Comparison of ENCODE assay signal across 1 cellular context in the genomic region with DNA sequence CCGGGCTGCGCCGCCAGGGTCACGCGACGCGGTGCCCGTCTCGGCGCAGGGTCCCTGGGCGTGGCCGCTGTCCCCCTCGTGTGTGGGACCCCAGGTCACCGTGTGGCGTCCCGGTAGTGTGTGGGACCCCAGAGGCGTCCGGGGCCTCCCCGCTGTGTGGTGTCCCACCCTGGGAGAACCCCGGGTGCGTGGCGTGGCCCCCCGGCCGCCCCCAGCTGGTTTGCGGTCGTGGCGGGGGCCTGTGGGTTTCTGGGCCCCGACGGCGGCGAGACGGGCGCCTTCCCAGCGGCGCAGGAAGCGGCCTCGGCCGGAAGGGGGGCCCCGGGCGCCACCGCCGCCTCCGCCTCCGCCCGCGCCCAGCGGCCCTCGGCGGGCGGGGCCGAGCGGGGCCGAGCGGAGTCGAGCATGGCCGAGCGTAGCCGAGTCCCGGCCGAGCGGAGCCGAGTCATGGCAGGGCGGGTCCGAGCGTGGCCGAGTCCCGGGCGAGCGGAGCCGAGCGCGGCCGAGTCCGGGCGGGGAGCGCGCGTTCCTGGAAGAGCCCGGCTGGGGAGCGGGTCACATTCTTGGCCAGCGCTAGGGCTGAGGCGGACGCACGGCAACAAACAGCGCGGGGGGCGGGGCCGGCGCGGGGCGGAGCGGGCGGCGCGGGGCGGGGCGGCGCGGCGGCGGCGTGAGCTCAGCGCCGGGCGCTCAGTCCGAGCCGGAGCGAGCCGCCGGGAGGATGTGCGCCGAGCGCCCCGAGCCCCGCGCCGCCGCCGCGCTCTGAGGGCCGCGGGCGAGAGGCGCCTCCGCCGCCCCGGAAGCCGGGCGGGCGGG.
TF ChIP-seq lines count a peak whose summit lies in the region.

No MANE protein-coding gene starts in this region.

TF ChIP-seq in HEK293, 187 proteins besides CTCF, POLR2A, EP300 and RAD21 (continued from another document):
- TF ChIP-seq GLIS1 (tag by site-specific recombination; IDR thresholded peaks at IDR 0.05), result peak; percentile 88
- TF ChIP-seq, protein P1, sequence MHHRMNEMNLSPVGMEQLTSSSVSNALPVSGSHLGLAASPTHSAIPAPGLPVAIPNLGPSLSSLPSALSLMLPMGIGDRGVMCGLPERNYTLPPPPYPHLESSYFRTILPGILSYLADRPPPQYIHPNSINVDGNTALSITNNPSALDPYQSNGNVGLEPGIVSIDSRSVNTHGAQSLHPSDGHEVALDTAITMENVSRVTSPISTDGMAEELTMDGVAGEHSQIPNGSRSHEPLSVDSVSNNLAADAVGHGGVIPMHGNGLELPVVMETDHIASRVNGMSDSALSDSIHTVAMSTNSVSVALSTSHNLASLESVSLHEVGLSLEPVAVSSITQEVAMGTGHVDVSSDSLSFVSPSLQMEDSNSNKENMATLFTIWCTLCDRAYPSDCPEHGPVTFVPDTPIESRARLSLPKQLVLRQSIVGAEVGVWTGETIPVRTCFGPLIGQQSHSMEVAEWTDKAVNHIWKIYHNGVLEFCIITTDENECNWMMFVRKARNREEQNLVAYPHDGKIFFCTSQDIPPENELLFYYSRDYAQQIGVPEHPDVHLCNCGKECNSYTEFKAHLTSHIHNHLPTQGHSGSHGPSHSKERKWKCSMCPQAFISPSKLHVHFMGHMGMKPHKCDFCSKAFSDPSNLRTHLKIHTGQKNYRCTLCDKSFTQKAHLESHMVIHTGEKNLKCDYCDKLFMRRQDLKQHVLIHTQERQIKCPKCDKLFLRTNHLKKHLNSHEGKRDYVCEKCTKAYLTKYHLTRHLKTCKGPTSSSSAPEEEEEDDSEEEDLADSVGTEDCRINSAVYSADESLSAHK (tag by site-specific recombination; IDR thresholded peaks at IDR 0.05), result peak; percentile 25; the same call in 1 of the 2 replicates
- TF ChIP-seq, protein P2, sequence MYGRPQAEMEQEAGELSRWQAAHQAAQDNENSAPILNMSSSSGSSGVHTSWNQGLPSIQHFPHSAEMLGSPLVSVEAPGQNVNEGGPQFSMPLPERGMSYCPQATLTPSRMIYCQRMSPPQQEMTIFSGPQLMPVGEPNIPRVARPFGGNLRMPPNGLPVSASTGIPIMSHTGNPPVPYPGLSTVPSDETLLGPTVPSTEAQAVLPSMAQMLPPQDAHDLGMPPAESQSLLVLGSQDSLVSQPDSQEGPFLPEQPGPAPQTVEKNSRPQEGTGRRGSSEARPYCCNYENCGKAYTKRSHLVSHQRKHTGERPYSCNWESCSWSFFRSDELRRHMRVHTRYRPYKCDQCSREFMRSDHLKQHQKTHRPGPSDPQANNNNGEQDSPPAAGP (tag by site-specific recombination; IDR thresholded peaks at IDR 0.05), result 0 out of 2 replicates have a peak, but pooled peaks have one; percentile 38
- TF ChIP-seq ZNF211 (tag by site-specific recombination; IDR thresholded peaks at IDR 0.05; ENCODE audit: low read depth), result no peak
- TF ChIP-seq, protein P3, sequence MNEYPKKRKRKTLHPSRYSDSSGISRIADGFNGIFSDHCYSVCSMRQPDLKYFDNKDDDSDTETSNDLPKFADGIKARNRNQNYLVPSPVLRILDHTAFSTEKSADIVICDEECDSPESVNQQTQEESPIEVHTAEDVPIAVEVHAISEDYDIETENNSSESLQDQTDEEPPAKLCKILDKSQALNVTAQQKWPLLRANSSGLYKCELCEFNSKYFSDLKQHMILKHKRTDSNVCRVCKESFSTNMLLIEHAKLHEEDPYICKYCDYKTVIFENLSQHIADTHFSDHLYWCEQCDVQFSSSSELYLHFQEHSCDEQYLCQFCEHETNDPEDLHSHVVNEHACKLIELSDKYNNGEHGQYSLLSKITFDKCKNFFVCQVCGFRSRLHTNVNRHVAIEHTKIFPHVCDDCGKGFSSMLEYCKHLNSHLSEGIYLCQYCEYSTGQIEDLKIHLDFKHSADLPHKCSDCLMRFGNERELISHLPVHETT (tag by site-specific recombination; IDR thresholded peaks at IDR 0.05), result no peak
- TF ChIP-seq, protein P4, sequence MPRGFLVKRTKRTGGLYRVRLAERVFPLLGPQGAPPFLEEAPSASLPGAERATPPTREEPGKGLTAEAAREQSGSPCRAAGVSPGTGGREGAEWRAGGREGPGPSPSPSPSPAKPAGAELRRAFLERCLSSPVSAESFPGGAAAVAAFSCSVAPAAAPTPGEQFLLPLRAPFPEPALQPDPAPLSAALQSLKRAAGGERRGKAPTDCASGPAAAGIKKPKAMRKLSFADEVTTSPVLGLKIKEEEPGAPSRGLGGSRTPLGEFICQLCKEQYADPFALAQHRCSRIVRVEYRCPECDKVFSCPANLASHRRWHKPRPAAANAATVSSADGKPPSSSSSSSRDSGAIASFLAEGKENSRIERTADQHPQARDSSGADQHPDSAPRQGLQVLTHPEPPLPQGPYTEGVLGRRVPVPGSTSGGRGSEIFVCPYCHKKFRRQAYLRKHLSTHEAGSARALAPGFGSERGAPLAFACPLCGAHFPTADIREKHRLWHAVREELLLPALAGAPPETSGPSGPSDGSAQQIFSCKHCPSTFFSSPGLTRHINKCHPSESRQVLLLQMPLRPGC (tag by site-specific recombination; IDR thresholded peaks at IDR 0.05), result no peak
- TF ChIP-seq YY1 (tag by site-specific recombination; IDR thresholded peaks at IDR 0.05), result peak; percentile 19; the same call in 1 of the 2 replicates
- TF ChIP-seq, protein P5, sequence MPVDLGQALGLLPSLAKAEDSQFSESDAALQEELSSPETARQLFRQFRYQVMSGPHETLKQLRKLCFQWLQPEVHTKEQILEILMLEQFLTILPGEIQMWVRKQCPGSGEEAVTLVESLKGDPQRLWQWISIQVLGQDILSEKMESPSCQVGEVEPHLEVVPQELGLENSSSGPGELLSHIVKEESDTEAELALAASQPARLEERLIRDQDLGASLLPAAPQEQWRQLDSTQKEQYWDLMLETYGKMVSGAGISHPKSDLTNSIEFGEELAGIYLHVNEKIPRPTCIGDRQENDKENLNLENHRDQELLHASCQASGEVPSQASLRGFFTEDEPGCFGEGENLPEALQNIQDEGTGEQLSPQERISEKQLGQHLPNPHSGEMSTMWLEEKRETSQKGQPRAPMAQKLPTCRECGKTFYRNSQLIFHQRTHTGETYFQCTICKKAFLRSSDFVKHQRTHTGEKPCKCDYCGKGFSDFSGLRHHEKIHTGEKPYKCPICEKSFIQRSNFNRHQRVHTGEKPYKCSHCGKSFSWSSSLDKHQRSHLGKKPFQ (tag by site-specific recombination; IDR thresholded peaks at IDR 0.05), result no peak
- TF ChIP-seq ZNF555 (tag by site-specific recombination; conservative IDR thresholded peaks at IDR 0.05), result no peak
- no peak for TF ChIP-seq ZNF514 (tag by site-specific recombination; IDR thresholded peaks at IDR 0.05)
- TF ChIP-seq ZNF121 (tag by site-specific recombination; IDR thresholded peaks at IDR 0.05), result no peak
- TF ChIP-seq ZBTB7A (tag by site-specific recombination; IDR thresholded peaks at IDR 0.05; ENCODE audit: low read depth), result 0 out of 2 replicates have a peak, but pooled peaks have one; percentile 49
- peak; percentile 96 for TF ChIP-seq ZNF341 (tag by site-specific recombination; IDR thresholded peaks at IDR 0.05; ENCODE audit: low read depth)
- TF ChIP-seq ZNF311 (tag by site-specific recombination; IDR thresholded peaks at IDR 0.05; ENCODE audit: borderline replicate concordance), result no peak
- TF ChIP-seq ZNF610 (tag by site-specific recombination; IDR thresholded peaks at IDR 0.05; ENCODE audit: borderline replicate concordance), result 0 out of 2 replicates have a peak, but pooled peaks have one; percentile 39
- TF ChIP-seq SP3 (tag by site-specific recombination; IDR thresholded peaks at IDR 0.05), result no peak
- TF ChIP-seq ZSCAN30 (tag by site-specific recombination; IDR thresholded peaks at IDR 0.05), result peak; percentile 74
- no peak for TF ChIP-seq ZFP37 (tag by site-specific recombination; IDR thresholded peaks at IDR 0.05)
- no peak for TF ChIP-seq ZNF654 (tag by site-specific recombination; IDR thresholded peaks at IDR 0.05; ENCODE audit: low read depth)
- TF ChIP-seq ZNF791 (tag by site-specific recombination; IDR thresholded peaks at IDR 0.05), result no peak
- no peak for TF ChIP-seq ZNF843 (tag by site-specific recombination; IDR thresholded peaks at IDR 0.05)
- TF ChIP-seq ZNF324 (tag by site-specific recombination; IDR thresholded peaks at IDR 0.05), result no peak
- TF ChIP-seq ZNF335 (tag by site-specific recombination; conservative IDR thresholded peaks at IDR 0.05), result peak; percentile 83
- no peak for TF ChIP-seq HOXC10 (CRISPR knock-in tag; IDR thresholded peaks at IDR 0.05)
- no peak for TF ChIP-seq IKZF3 (tag by site-specific recombination; IDR thresholded peaks at IDR 0.05)
- no peak for TF ChIP-seq HOXA7 (CRISPR knock-in tag; IDR thresholded peaks at IDR 0.05; ENCODE audit: borderline replicate concordance)
- no peak for TF ChIP-seq ZNF175 (tag by site-specific recombination; IDR thresholded peaks at IDR 0.05)
- TF ChIP-seq, protein P6, sequence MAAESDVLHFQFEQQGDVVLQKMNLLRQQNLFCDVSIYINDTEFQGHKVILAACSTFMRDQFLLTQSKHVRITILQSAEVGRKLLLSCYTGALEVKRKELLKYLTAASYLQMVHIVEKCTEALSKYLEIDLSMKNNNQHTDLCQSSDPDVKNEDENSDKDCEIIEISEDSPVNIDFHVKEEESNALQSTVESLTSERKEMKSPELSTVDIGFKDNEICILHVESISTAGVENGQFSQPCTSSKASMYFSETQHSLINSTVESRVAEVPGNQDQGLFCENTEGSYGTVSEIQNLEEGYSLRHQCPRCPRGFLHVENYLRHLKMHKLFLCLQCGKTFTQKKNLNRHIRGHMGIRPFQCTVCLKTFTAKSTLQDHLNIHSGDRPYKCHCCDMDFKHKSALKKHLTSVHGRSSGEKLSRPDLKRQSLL (tag by site-specific recombination; IDR thresholded peaks at IDR 0.05), result no peak
- no peak for TF ChIP-seq OVOL3 (tag by site-specific recombination; IDR thresholded peaks at IDR 0.05)
- TF ChIP-seq, protein P7, sequence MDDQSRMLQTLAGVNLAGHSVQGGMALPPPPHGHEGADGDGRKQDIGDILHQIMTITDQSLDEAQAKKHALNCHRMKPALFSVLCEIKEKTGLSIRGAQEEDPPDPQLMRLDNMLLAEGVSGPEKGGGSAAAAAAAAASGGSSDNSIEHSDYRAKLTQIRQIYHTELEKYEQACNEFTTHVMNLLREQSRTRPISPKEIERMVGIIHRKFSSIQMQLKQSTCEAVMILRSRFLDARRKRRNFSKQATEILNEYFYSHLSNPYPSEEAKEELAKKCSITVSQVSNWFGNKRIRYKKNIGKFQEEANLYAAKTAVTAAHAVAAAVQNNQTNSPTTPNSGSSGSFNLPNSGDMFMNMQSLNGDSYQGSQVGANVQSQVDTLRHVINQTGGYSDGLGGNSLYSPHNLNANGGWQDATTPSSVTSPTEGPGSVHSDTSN (CRISPR knock-in tag; IDR thresholded peaks at IDR 0.05), result no peak
- TF ChIP-seq ZNF112 (tag by site-specific recombination; IDR thresholded peaks at IDR 0.05), result no peak
- TF ChIP-seq, protein P8, sequence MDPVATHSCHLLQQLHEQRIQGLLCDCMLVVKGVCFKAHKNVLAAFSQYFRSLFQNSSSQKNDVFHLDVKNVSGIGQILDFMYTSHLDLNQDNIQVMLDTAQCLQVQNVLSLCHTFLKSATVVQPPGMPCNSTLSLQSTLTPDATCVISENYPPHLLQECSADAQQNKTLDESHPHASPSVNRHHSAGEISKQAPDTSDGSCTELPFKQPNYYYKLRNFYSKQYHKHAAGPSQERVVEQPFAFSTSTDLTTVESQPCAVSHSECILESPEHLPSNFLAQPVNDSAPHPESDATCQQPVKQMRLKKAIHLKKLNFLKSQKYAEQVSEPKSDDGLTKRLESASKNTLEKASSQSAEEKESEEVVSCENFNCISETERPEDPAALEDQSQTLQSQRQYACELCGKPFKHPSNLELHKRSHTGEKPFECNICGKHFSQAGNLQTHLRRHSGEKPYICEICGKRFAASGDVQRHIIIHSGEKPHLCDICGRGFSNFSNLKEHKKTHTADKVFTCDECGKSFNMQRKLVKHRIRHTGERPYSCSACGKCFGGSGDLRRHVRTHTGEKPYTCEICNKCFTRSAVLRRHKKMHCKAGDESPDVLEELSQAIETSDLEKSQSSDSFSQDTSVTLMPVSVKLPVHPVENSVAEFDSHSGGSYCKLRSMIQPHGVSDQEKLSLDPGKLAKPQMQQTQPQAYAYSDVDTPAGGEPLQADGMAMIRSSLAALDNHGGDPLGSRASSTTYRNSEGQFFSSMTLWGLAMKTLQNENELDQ (tag by site-specific recombination; IDR thresholded peaks at IDR 0.05; ENCODE audit: low read depth), result no peak
- no peak for TF ChIP-seq ZNF501 (tag by site-specific recombination; IDR thresholded peaks at IDR 0.05)
- TF ChIP-seq ZNF701 (tag by site-specific recombination; IDR thresholded peaks at IDR 0.05), result no peak
- TF ChIP-seq ZNF830 (tag by site-specific recombination; IDR thresholded peaks at IDR 0.05; ENCODE audit: low read depth), result no peak
- TF ChIP-seq ZNF549 (tag by site-specific recombination; IDR thresholded peaks at IDR 0.05), result no peak
- TF ChIP-seq ZNF521 (tag by site-specific recombination; IDR thresholded peaks at IDR 0.05), result no peak
- peak; percentile 32; the same call in 1 of the 2 replicates for TF ChIP-seq ZNF37A (tag by site-specific recombination; IDR thresholded peaks at IDR 0.05)
- no peak; the same call in 1 of the 2 replicates for TF ChIP-seq ZNF626 (tag by site-specific recombination; IDR thresholded peaks at IDR 0.05)
- no peak for TF ChIP-seq ZNF394 (tag by site-specific recombination; IDR thresholded peaks at IDR 0.05; ENCODE audit: borderline replicate concordance)
